In the genomic region with DNA sequence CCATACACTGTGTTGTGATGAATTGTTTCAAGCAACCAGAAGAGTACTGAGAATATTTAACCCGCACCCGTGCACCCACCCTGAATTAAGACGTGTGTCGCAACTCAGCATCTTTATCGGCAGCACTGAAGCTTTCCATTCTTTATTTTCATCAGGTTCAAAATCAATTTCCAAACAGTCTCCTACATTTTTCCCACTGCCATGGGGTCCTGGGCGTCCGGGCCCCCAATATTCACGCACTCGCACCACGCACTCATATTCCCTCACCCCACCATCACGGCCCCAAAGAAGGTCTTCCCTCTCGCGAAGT, we compare ENCODE assay signal across 1 cellular context.
TF ChIP-seq lines count a peak whose summit lies in the region.

No MANE protein-coding gene starts in this region.

TF ChIP-seq in GM12878, 131 proteins besides CTCF, POLR2A, EP300 and RAD21:
- TF ChIP-seq TCF12 (IDR thresholded peaks at IDR 0.05; ENCODE audit: low read depth, low read length) = no peak
- TF ChIP-seq ETV6 (conservative IDR thresholded peaks at IDR 0.05 in 1 of 2, IDR thresholded peaks at IDR 0.05 in 1 of 2; ENCODE audit: borderline replicate concordance in 1 of 2, low read depth in 1 of 2) = no peak
- TF ChIP-seq, protein P1, sequence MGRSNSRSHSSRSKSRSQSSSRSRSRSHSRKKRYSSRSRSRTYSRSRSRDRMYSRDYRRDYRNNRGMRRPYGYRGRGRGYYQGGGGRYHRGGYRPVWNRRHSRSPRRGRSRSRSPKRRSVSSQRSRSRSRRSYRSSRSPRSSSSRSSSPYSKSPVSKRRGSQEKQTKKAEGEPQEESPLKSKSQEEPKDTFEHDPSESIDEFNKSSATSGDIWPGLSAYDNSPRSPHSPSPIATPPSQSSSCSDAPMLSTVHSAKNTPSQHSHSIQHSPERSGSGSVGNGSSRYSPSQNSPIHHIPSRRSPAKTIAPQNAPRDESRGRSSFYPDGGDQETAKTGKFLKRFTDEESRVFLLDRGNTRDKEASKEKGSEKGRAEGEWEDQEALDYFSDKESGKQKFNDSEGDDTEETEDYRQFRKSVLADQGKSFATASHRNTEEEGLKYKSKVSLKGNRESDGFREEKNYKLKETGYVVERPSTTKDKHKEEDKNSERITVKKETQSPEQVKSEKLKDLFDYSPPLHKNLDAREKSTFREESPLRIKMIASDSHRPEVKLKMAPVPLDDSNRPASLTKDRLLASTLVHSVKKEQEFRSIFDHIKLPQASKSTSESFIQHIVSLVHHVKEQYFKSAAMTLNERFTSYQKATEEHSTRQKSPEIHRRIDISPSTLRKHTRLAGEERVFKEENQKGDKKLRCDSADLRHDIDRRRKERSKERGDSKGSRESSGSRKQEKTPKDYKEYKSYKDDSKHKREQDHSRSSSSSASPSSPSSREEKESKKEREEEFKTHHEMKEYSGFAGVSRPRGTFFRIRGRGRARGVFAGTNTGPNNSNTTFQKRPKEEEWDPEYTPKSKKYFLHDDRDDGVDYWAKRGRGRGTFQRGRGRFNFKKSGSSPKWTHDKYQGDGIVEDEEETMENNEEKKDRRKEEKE (IDR thresholded peaks at IDR 0.05) = no peak
- no peak for TF ChIP-seq MXI1 (IDR thresholded peaks at IDR 0.05; ENCODE audit: low read depth, low read length)
- TF ChIP-seq FOS (IDR thresholded peaks at IDR 0.05; ENCODE audit: borderline replicate concordance, extremely low read depth, insufficient read length) = no peak
- no peak for TF ChIP-seq ZZZ3 (IDR thresholded peaks at IDR 0.05; ENCODE audit: control insufficient read depth, insufficient read length, low read depth)
- no peak for TF ChIP-seq GABPA (IDR thresholded peaks at IDR 0.05; ENCODE audit: low read depth)
- 0 out of 2 replicates have a peak, but pooled peaks have one; percentile 41 for TF ChIP-seq ZBED1 (IDR thresholded peaks at IDR 0.05; ENCODE audit: borderline replicate concordance)
- TF ChIP-seq HDGF (IDR thresholded peaks at IDR 0.05) = peak; percentile 11; the same call in 1 of the 2 replicates
- TF ChIP-seq SMARCA5 (IDR thresholded peaks at IDR 0.05) = no peak
- TF ChIP-seq, protein P2, sequence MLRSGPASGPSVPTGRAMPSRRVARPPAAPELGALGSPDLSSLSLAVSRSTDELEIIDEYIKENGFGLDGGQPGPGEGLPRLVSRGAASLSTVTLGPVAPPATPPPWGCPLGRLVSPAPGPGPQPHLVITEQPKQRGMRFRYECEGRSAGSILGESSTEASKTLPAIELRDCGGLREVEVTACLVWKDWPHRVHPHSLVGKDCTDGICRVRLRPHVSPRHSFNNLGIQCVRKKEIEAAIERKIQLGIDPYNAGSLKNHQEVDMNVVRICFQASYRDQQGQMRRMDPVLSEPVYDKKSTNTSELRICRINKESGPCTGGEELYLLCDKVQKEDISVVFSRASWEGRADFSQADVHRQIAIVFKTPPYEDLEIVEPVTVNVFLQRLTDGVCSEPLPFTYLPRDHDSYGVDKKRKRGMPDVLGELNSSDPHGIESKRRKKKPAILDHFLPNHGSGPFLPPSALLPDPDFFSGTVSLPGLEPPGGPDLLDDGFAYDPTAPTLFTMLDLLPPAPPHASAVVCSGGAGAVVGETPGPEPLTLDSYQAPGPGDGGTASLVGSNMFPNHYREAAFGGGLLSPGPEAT (IDR thresholded peaks at IDR 0.05; ENCODE audit: low read depth) = no peak
- TF ChIP-seq, protein P3, sequence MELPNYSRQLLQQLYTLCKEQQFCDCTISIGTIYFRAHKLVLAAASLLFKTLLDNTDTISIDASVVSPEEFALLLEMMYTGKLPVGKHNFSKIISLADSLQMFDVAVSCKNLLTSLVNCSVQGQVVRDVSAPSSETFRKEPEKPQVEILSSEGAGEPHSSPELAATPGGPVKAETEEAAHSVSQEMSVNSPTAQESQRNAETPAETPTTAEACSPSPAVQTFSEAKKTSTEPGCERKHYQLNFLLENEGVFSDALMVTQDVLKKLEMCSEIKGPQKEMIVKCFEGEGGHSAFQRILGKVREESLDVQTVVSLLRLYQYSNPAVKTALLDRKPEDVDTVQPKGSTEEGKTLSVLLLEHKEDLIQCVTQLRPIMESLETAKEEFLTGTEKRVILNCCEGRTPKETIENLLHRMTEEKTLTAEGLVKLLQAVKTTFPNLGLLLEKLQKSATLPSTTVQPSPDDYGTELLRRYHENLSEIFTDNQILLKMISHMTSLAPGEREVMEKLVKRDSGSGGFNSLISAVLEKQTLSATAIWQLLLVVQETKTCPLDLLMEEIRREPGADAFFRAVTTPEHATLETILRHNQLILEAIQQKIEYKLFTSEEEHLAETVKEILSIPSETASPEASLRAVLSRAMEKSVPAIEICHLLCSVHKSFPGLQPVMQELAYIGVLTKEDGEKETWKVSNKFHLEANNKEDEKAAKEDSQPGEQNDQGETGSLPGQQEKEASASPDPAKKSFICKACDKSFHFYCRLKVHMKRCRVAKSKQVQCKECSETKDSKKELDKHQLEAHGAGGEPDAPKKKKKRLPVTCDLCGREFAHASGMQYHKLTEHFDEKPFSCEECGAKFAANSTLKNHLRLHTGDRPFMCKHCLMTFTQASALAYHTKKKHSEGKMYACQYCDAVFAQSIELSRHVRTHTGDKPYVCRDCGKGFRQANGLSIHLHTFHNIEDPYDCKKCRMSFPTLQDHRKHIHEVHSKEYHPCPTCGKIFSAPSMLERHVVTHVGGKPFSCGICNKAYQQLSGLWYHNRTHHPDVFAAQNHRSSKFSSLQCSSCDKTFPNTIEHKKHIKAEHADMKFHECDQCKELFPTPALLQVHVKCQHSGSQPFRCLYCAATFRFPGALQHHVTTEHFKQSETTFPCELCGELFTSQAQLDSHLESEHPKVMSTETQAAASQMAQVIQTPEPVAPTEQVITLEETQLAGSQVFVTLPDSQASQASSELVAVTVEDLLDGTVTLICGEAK (IDR thresholded peaks at IDR 0.05; ENCODE audit: borderline replicate concordance) = no peak
- TF ChIP-seq SIN3A (IDR thresholded peaks at IDR 0.05; ENCODE audit: low read depth, low read length) = no peak
